8 cellular contexts compared by ENCODE assay signal in the genomic region with DNA sequence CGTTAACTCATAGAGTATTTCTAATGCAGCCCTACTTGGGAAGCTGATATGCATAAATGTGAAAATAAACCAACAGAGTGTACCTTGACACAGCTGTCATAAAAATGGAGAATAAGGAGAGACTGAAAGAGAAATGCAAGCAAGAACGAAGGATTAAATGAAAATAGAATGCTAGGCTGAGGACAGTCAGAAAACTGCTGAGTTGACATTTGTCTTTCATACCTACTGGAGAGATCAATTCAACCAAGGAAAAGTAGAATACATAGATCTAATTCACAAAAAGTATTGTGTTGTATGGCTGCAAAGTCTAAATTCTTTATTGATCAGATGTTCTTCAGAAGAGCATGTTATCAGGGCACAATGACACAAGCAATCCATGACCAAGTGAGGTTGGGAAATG.
"Had no signal": no experiment of that assay in that cellular context is flagged by ENCODE, and none has a peak within 500 bp of the region (broad histone marks: within the 10 kb centered on the region; RNA-seq: fewer than 3 reads in every experiment).

No MANE protein-coding gene starts in this region.

- H3K4me3 ChIP-seq: GM23248 had no signal

- H3K9ac ChIP-seq: GM23248, KMS-11 had no signal

- DNase-seq: GM23248, GOT3, H9, HCEC 1CT, KBM-7 had no signal

- H2AFZ ChIP-seq: GM23248 had no signal

- H3K27ac ChIP-seq: GM23248, KMS-11 had no signal

- H3K4me2 ChIP-seq: KMS-11 had no signal

- FAIRE-seq: H54, HTR-8/SVneo had no signal
